In genomic region chr20:63215101-63216040, GRCh38 we compare ENCODE assay signal across 7 cellular contexts. TPM values are rescaled to one million over a fixed set of nuclear protein-coding genes. Genes with fewer than 3 reads are reported as not detected.
DNase-seq lines count a peak whose midpoint lies in the region; ATAC-seq and TF ChIP-seq lines count a peak whose summit lies in the region.

No MANE protein-coding gene starts in this region.

- peaks cover 43% of the 10 kb centered on the region for H3K36me3 Mint-ChIP-seq in nephron progenitor cell (ENCODE audit: low read depth)

- TF ChIP-seq POLR2A in esophagus muscularis mucosa (IDR thresholded peaks at IDR 0.05; ENCODE audit: low read depth): no peak

- no peaks in the 10 kb centered on the region for H3K9me2 ChIP-seq in DOHH2 (replicated peaks; ENCODE audit: control insufficient read depth, low read length)

- intact Hi-C loops in esophagus muscularis mucosa (cut with DNase I): loop anchor here (2.0 to 10.0 kb wide), 2 partner anchors 57 to 261 kb away; partner anchors contain the start of genes ARFGAP1 and SLC17A9

- H4K20me1 ChIP-seq in DOHH2 (ENCODE audit: control insufficient read depth, insufficient read depth, low read depth, low read length): peaks cover 31% of the 10 kb centered on the region

- WGBS in esophagus muscularis mucosa: 5% methylated on average over 32 of the region's 81 CpGs

- peak overlapping the region; percentile 96 for H3K4me3 Mint-ChIP-seq in nephron progenitor cell

- H3K4me1 Mint-ChIP-seq in nephron progenitor cell: peaks cover 45% of the 10 kb centered on the region

- H3K9me3 ChIP-seq in DOHH2 (ENCODE audit: control insufficient read depth, insufficient read depth, low read length): no peaks in the 10 kb centered on the region
- no peaks in the 10 kb centered on the region for H3K9me3 ChIP-seq in esophagus muscularis mucosa

- no peaks in the 10 kb centered on the region for H3F3A ChIP-seq in DOHH2 (ENCODE audit: control insufficient read depth, insufficient read depth)

- H3K27me3 ChIP-seq in DOHH2 (ENCODE audit: control insufficient read depth, low read length) (no peaks in the 10 kb centered on the region), esophagus muscularis mucosa (peaks cover 0 to 16% (median 0%) of the 10 kb centered on the region in 4 donors)

- H3K4me1 ChIP-seq in DOHH2 (ENCODE audit: control insufficient read depth, low read length) (peaks cover 28% of the 10 kb centered on the region), esophagus muscularis mucosa (peaks cover 27 to 60% (median 58%) of the 10 kb centered on the region in 4 donors)

- peaks cover 56% of the 10 kb centered on the region for H3K79me2 ChIP-seq in DOHH2 (ENCODE audit: control insufficient read depth, low read length)

- TF ChIP-seq CTCF in DOHH2 (IDR thresholded peaks at IDR 0.05; ENCODE audit: low read depth, low read length, poor library complexity, severe bottlenecking) (peak; percentile 39), esophagus muscularis mucosa (IDR thresholded peaks at IDR 0.05) (peak in 2 of 3 experiments; percentile 27 to 30), nephron progenitor cell (IDR thresholded peaks at IDR 0.05) (peak; percentile 33)

- H3K4me2 ChIP-seq in DOHH2 (ENCODE audit: low read length): peak overlapping the region; percentile 78

- DNase-seq in HuH-7.5 (ENCODE audit: low spot score): peak; percentile 96
- DNase-seq in UCSD-AML1 (lab: John Stamatoyannopoulos, UW; ENCODE audit: unreplicated experiment): peak; percentile 66
- no peak for DNase-seq in esophagus muscularis mucosa (ENCODE audit: extremely low spot score)
- peak; percentile 47 for DNase-seq in nephron progenitor cell
- no peak for DNase-seq in pons (ENCODE audit: low spot score)

- H3K4me3 ChIP-seq in DOHH2 (ENCODE audit: low read length): peak overlapping the region; percentile 92
- H3K4me3 ChIP-seq in esophagus muscularis mucosa: peak overlapping the region; percentile 90 to 97 (median 96)

- TF ChIP-seq EP300 in esophagus muscularis mucosa (IDR thresholded peaks at IDR 0.05): no peak

- ATAC-seq in GM19467 (IDR thresholded peaks at IDR 0.05; ENCODE audit: unreplicated experiment): peak; percentile 17

- H3K27ac ChIP-seq in DOHH2 (ENCODE audit: low read depth, low read length): peak overlapping the region; percentile 60
- peak overlapping the region; percentile 83 to 87 (median 84) for H3K27ac ChIP-seq in esophagus muscularis mucosa (replicated peaks in 1 of 4)

- H3K27ac Mint-ChIP-seq in nephron progenitor cell: peak overlapping the region; percentile 96

- H3K9me3 Mint-ChIP-seq in nephron progenitor cell: no peaks in the 10 kb centered on the region

- H3K36me3 ChIP-seq in DOHH2 (ENCODE audit: control insufficient read depth, low read length) (peaks cover 53% of the 10 kb centered on the region), esophagus muscularis mucosa (peaks cover 16 to 44% (median 36%) of the 10 kb centered on the region in 4 donors)

- peaks cover 13% of the 10 kb centered on the region for H3K27me3 Mint-ChIP-seq in nephron progenitor cell (ENCODE audit: low read depth, poor library complexity)

RNA-seq across cellular contexts. Expression of gene YTHDF1, which starts 0.6 kb away (rescaled TPM):
- total RNA-seq in esophagus muscularis mucosa: 10 to 100 TPM; 17.9 to 32.1 (median 29.7) TPM

RNA-seq across cellular contexts. Expression of gene BIRC7, which starts 20.3 kb away (rescaled TPM):
- total RNA-seq in esophagus muscularis mucosa: not detected

RNA-seq across cellular contexts. Expression of gene NKAIN4, which starts 38.9 kb away (rescaled TPM):
- total RNA-seq in esophagus muscularis mucosa: under 1 TPM in 2 of 4 donors, not detected in 2; 0.17 to 0.45 TPM

RNA-seq across cellular contexts. Expression of gene ARFGAP1, which starts 57.2 kb away (rescaled TPM):
- total RNA-seq in esophagus muscularis mucosa: 10 to 100 TPM; 35.8 to 50.9 (median 39.5) TPM

Comparison
In these comparisons a context has a peak if more than half of its experiments do, and no peak if none do; other contexts are left out.
1. DNase-seq: peak in HuH-7.5 (single experiment), UCSD-AML1 (single experiment) and nephron progenitor cell (single experiment); none in esophagus muscularis mucosa (single experiment) and pons (single experiment).
2. Peak in every context shown above with its lines, with median percentiles within 50 percentile points of each other: CTCF ChIP-seq.